Comparison of ENCODE assay signal across 20 cellular contexts in the genomic region with DNA sequence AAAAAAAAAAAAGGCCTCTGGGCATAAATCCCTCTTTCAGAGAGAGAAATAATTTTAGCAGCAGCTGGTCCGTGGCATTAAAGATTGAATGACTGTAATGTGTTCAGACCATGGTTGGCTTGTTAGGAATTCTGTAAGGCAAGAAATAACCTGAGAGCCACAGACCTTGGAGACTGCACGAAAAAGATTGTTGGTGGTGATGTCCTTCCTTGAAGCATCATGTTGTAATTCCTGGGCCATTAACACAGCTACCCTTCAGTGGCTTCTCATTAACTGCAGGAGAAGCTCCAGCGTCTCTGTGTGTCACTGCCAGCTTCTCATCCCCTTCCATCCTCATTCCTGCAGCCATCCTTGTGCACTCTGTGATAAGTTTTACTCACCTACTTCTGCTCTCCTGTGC.
"Had no signal": no experiment of that assay in that cellular context is flagged by ENCODE, and none has a peak within 500 bp of the region (broad histone marks: within the 10 kb centered on the region; RNA-seq: fewer than 3 reads in every experiment).

No MANE protein-coding gene starts in this region.

- H3K9me3 ChIP-seq: esophagus muscularis mucosa, lower lobe of right lung, right lobe of liver, testis had no signal

- H3K4me3 Mint-ChIP-seq: activated CD4-positive, alpha-beta T cell treated with anti-CD3 and anti-CD28 coated beads for 36 hours; activated naive CD8-positive, alpha-beta T cell; activated T-helper 1 cell treated with anti-CD3 and anti-CD28 coated beads, Interleukin-12 subunit alpha, Interleukin-12 subunit beta, Interleukin-2, Interleukin-4 antibody, amounts not matched to agents 30 ng/mL and 10 ng/mL and 1 ng/mL, durations not matched to agents 14 hours and 24 hours and 36 hours; dendritic cell treated with granulocyte-macrophage colony-stimulating factor and Interleukin-4, amounts not matched to agents 40 ng/mL and 50 ng/mL, for 4 days; mesothelial cell of epicardium; neural progenitor cell; stimulated activated effector memory CD8-positive, alpha-beta T cell treated with anti-CD3 and anti-CD28 coated beads, Interleukin-12 subunit alpha, Interleukin-12 subunit beta, amount 100 ng/mL, for 72 hours; type B pancreatic cell; WTC11 had no signal

- H3K9me3 Mint-ChIP-seq: type B pancreatic cell had no signal

- H3K4me3 ChIP-seq: cardiac muscle cell, esophagus muscularis mucosa, lower lobe of right lung, neural progenitor cell, right lobe of liver, smooth muscle cell, testis had no signal

- H3K27ac ChIP-seq: cardiac muscle cell, esophagus muscularis mucosa, lower lobe of right lung, neural progenitor cell, right lobe of liver, testis had no signal

- H3K27me3 ChIP-seq: cardiac muscle cell, esophagus muscularis mucosa, neural progenitor cell, right lobe of liver, testis had no signal

- ATAC-seq: activated CD4-positive, alpha-beta T cell treated with anti-CD3 and anti-CD28 coated beads for 36 hours; left cardiac atrium; lower lobe of right lung; right lobe of liver; stimulated activated effector memory CD8-positive, alpha-beta T cell treated with anti-CD3 and anti-CD28 coated beads, Interleukin-12 subunit alpha, Interleukin-12 subunit beta, amount 100 ng/mL, for 72 hours; WTC11 had no signal

- DNase-seq: activated CD4-positive, alpha-beta T cell treated with anti-CD3 and anti-CD28 coated beads for 36 hours; activated CD4-positive, alpha-beta T cell treated with anti-CD3 and anti-CD28 coated beads, Interleukin-2, amount 50 U/mL, for 48 hours; activated T-cell treated with anti-CD3 and anti-CD28 coated beads for 4 hours; effector CD8-positive, alpha-beta T cell; left cardiac atrium; lower lobe of right lung; right lobe of liver; stimulated activated CD4-positive, alpha-beta T cell treated with anti-CD3 and anti-CD28 coated beads, Interleukin-4, amount 100 ng/mL, for 24 hours; testis had no signal

- H3K36me3 ChIP-seq: cardiac muscle cell, esophagus muscularis mucosa, lower lobe of right lung, neural progenitor cell, right lobe of liver had no signal

- H3K4me1 ChIP-seq: lower lobe of right lung, testis had no signal

- H3K36me3 Mint-ChIP-seq: activated naive CD8-positive, alpha-beta T cell; mesothelial cell of epicardium; neural progenitor cell; type B pancreatic cell had no signal

- H3K27ac Mint-ChIP-seq: activated CD4-positive, alpha-beta T cell treated with anti-CD3 and anti-CD28 coated beads for 36 hours; activated naive CD8-positive, alpha-beta T cell; activated T-helper 1 cell treated with anti-CD3 and anti-CD28 coated beads, Interleukin-12 subunit alpha, Interleukin-12 subunit beta, Interleukin-2, Interleukin-4 antibody, amounts not matched to agents 30 ng/mL and 10 ng/mL and 1 ng/mL, durations not matched to agents 14 hours and 24 hours and 36 hours; dendritic cell treated with granulocyte-macrophage colony-stimulating factor and Interleukin-4, amounts not matched to agents 40 ng/mL and 50 ng/mL, for 4 days; mesothelial cell of epicardium; neural progenitor cell; stimulated activated effector memory CD8-positive, alpha-beta T cell treated with anti-CD3 and anti-CD28 coated beads, Interleukin-12 subunit alpha, Interleukin-12 subunit beta, amount 100 ng/mL, for 72 hours; type B pancreatic cell; WTC11 had no signal

- H3K27me3 Mint-ChIP-seq: dendritic cell treated with granulocyte-macrophage colony-stimulating factor and Interleukin-4, amounts not matched to agents 40 ng/mL and 50 ng/mL, for 4 days; type B pancreatic cell had no signal
